Comparison of ENCODE assay signal across 8 cellular contexts in the genomic region with DNA sequence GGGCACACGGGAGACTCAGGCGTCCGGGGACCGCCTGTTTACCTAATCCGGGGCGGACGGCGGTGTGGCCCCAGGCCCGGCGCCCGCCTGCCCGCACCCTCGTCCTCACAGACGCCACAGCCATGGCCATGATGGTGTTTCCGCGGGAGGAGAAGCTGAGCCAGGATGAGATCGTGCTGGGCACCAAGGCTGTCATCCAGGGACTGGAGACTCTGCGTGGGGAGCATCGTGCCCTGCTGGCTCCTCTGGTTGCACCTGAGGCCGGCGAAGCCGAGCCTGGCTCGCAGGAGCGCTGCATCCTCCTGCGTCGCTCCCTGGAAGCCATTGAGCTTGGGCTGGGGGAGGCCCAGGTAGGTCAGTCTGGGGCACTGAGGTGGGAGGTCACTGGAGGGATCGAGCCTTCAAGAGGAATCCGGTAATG.
DNase-seq lines count a peak whose midpoint lies in the region; TF ChIP-seq lines count a peak whose summit lies in the region.

No MANE protein-coding gene starts in this region.

- no peaks in the 10 kb centered on the region for H3K27me3 ChIP-seq in effector memory CD4-positive, alpha-beta T cell (replicated peaks; ENCODE audit: control insufficient read depth, insufficient read depth, low read length, poor library complexity, severe bottlenecking)

- peak overlapping the region; percentile 83 to 93 (median 92) for H3K4me3 Mint-ChIP-seq in nephron

- H3K27ac ChIP-seq in C4-2B, result peak overlapping the region; percentile 79
- H3K27ac ChIP-seq in effector memory CD4-positive, alpha-beta T cell (ENCODE audit: insufficient read depth, low read length, poor library complexity, severe bottlenecking), result peak overlapping the region; percentile 98

- peaks cover 21% of the 10 kb centered on the region for H3K4me1 Mint-ChIP-seq in nephron

- TF ChIP-seq CTCF in C4-2B (conservative IDR thresholded peaks at IDR 0.05), result peak; percentile 83
- no peak for TF ChIP-seq CTCF in LNCaP clone FGC (IDR thresholded peaks at IDR 0.05; ENCODE audit: control insufficient read depth, extremely low read depth, insufficient read depth)
- TF ChIP-seq CTCF in nephron (IDR thresholded peaks at IDR 0.05; ENCODE audit: unreplicated experiment in 3 of 3), result peak in 1 of 3 experiments; percentile 46
- no peak for TF ChIP-seq CTCF in GM13976 (IDR thresholded peaks at IDR 0.05; ENCODE audit: borderline replicate concordance, control extremely low read depth, extremely low read depth, insufficient read depth, missing control alignments)
- TF ChIP-seq CTCF in GM20000 (IDR thresholded peaks at IDR 0.05; ENCODE audit: extremely low read depth, missing control alignments), result no peak

- H3K9me3 Mint-ChIP-seq in nephron, result no peaks in the 10 kb centered on the region

- peak overlapping the region; percentile 98 for H3K4me3 ChIP-seq in LNCaP clone FGC (ENCODE audit: low read depth, low read length)
- H3K4me3 ChIP-seq in effector memory CD4-positive, alpha-beta T cell (ENCODE audit: insufficient read depth, low read depth, low read length, poor library complexity, severe bottlenecking), result peak overlapping the region; percentile 95

- peaks cover 21% of the 10 kb centered on the region for H3K36me3 ChIP-seq in effector memory CD4-positive, alpha-beta T cell (ENCODE audit: control insufficient read depth, insufficient read depth, low read length)

- peaks cover 28% of the 10 kb centered on the region for H3K36me3 Mint-ChIP-seq in nephron (ENCODE audit: low read depth)

- peaks cover 4% of the 10 kb centered on the region for H3K27me3 Mint-ChIP-seq in nephron (ENCODE audit: low read depth)

- H3K9me3 ChIP-seq in effector memory CD4-positive, alpha-beta T cell (ENCODE audit: control insufficient read depth, low read length), result no peaks in the 10 kb centered on the region

- no peak overlapping the region for H3K27ac Mint-ChIP-seq in nephron

- DNase-seq in LNCaP clone FGC (ENCODE audit: low read depth), result no peak
- DNase-seq in effector memory CD4-positive, alpha-beta T cell, result no peak
- no peak for DNase-seq in T-helper 9 cell
- DNase-seq in NCI-H526 treated with DMSO at 0.1 percent for 48 hours (lab: John Stamatoyannopoulos, UW), result no peak
- no peak for DNase-seq in GM13976 (ENCODE audit: low spot score)
- no peak for DNase-seq in GM20000 (ENCODE audit: low spot score)

- peaks cover 14% of the 10 kb centered on the region for H3K4me1 ChIP-seq in effector memory CD4-positive, alpha-beta T cell (ENCODE audit: control insufficient read depth, insufficient read depth, low read length, poor library complexity, severe bottlenecking)

- in situ Hi-C loops in GM13976 (cut with MboI; ENCODE audit: low sequenced_read_pairs, unreplicated experiment), result no loop called here
